8 cellular contexts compared by ENCODE assay signal in genomic region chr7:92717601-92717981, GRCh38.
DNase-seq lines count a peak whose midpoint lies in the region; ATAC-seq and TF ChIP-seq lines count a peak whose summit lies in the region.

No MANE protein-coding gene starts in this region.

- H3K9ac ChIP-seq in liver (ENCODE audit: low read depth in 1 of 2, low read length in 2 of 2): no peak overlapping the region

- ATAC-seq in activated T-cell treated with anti-CD3 and anti-CD28 coated beads, Interleukin-2, amount 50 U/mL, for 72 hours (replicated peaks in 1 of 2): peak; percentile 1 to 16
- ATAC-seq in activated naive CD8-positive, alpha-beta T cell treated with anti-CD3 and anti-CD28 coated beads, Interleukin-2, amount 10 ng/mL, durations not matched to agents 7 days and 5 days (ENCODE audit: low read depth): peak; percentile 6
- ATAC-seq in upper lobe of right lung: no peak
- no peak for ATAC-seq in GM18868 (IDR thresholded peaks at IDR 0.05; ENCODE audit: unreplicated experiment)
- no peak for ATAC-seq in GM21360 (IDR thresholded peaks at IDR 0.05; ENCODE audit: unreplicated experiment)

- no peak for TF ChIP-seq RAD21 in liver (IDR thresholded peaks at IDR 0.05)

- intact Hi-C loops in upper lobe of right lung (cut with DNase I): loop anchor here (10.0 kb wide), 1 partner anchor 117 kb away; the partner anchor contains the start of gene CDK6

- TF ChIP-seq CTCF in liver (IDR thresholded peaks at IDR 0.05; ENCODE audit: low read depth, low read length, missing input control): no peak
- no peak for TF ChIP-seq CTCF in upper lobe of right lung (IDR thresholded peaks at IDR 0.05)

- H3K4me1 Mint-ChIP-seq in activated T-cell treated with anti-CD3 and anti-CD28 coated beads, Interleukin-2, amount 50 U/mL, for 72 hours (ENCODE audit: low read depth): peaks cover 83% of the 10 kb centered on the region
- H3K4me1 Mint-ChIP-seq in activated naive CD8-positive, alpha-beta T cell treated with anti-CD3 and anti-CD28 coated beads, Interleukin-2, amount 10 ng/mL, durations not matched to agents 7 days and 5 days: peaks cover 44% of the 10 kb centered on the region

- H3K27me3 ChIP-seq in liver (ENCODE audit: control insufficient read depth in 4 of 4, insufficient read depth in 4 of 4, low read length in 3 of 4) (no peaks in the 10 kb centered on the region), upper lobe of right lung (no peaks in the 10 kb centered on the region)

- H3K27ac ChIP-seq in liver (ENCODE audit: low read depth in 1 of 2, low read length in 2 of 2) (peak overlapping the region; percentile 53 to 57), upper lobe of right lung (peak overlapping the region; percentile 91)

- H3K9me3 ChIP-seq in liver (ENCODE audit: control insufficient read depth in 4 of 4, low read length in 3 of 4) (no peaks in the 10 kb centered on the region), upper lobe of right lung (no peaks in the 10 kb centered on the region)

- POLR2A ChIA-PET in activated naive CD8-positive, alpha-beta T cell treated with anti-CD3 and anti-CD28 coated beads, Interleukin-2, amount 10 ng/mL, durations not matched to agents 7 days and 5 days (lab: Charles Lee): interaction anchor here (0.8 to 1.1 kb wide), 2 partner anchors 22 to 27 kb away, joined by 3 read pairs; no protein-coding TSS in a partner anchor

- H3K36me3 ChIP-seq in liver (ENCODE audit: control insufficient read depth in 4 of 4, insufficient read depth in 3 of 4, low read depth in 1 of 4, low read length in 3 of 4): no peaks in the 10 kb centered on the region
- H3K36me3 ChIP-seq in upper lobe of right lung: no peaks in the 10 kb centered on the region

- H3K4me1 ChIP-seq in liver (ENCODE audit: control insufficient read depth in 4 of 4, insufficient read depth in 4 of 4, low read length in 3 of 4) (peaks cover 0 to 23% (median 2%) of the 10 kb centered on the region in 4 donors), upper lobe of right lung (peaks cover 8% of the 10 kb centered on the region)

- H3K4me3 ChIP-seq in liver (ENCODE audit: low read depth in 1 of 3, low read length in 3 of 3) (peak overlapping the region in 2 of 3 donors; percentile 41 to 42), upper lobe of right lung (peak overlapping the region; percentile 46)

- 76% methylated on average over 6 of the region's 6 CpGs for WGBS in liver

- DNase-seq in activated T-cell treated with anti-CD3 and anti-CD28 coated beads, Interleukin-2, amount 50 U/mL, for 72 hours: no peak
- DNase-seq in activated T-cell treated with anti-CD3 and anti-CD28 coated beads, Interleukin-2, amount 50 U/mL, for 1 hour: no peak
- no peak for DNase-seq in activated naive CD8-positive, alpha-beta T cell treated with anti-CD3 and anti-CD28 coated beads, Interleukin-2, amount 10 ng/mL, durations not matched to agents 7 days and 5 days
- no peak for DNase-seq in upper lobe of right lung
- DNase-seq in SHP77 (lab: John Stamatoyannopoulos, UW): no peak

- H3K27ac Mint-ChIP-seq in activated T-cell treated with anti-CD3 and anti-CD28 coated beads, Interleukin-2, amount 50 U/mL, for 72 hours: peak overlapping the region; percentile 82
- H3K27ac Mint-ChIP-seq in activated naive CD8-positive, alpha-beta T cell treated with anti-CD3 and anti-CD28 coated beads, Interleukin-2, amount 10 ng/mL, durations not matched to agents 7 days and 5 days: peak overlapping the region; percentile 96

- H3K36me3 Mint-ChIP-seq in activated T-cell treated with anti-CD3 and anti-CD28 coated beads, Interleukin-2, amount 50 U/mL, for 72 hours (ENCODE audit: insufficient read depth in 2 of 2): peaks cover 17 to 40% of the 10 kb centered on the region in 2 donors
- peaks cover 52% of the 10 kb centered on the region for H3K36me3 Mint-ChIP-seq in activated naive CD8-positive, alpha-beta T cell treated with anti-CD3 and anti-CD28 coated beads, Interleukin-2, amount 10 ng/mL, durations not matched to agents 7 days and 5 days

- no peaks in the 10 kb centered on the region for H3K27me3 Mint-ChIP-seq in activated T-cell treated with anti-CD3 and anti-CD28 coated beads, Interleukin-2, amount 50 U/mL, for 72 hours (ENCODE audit: low read depth)
- no peaks in the 10 kb centered on the region for H3K27me3 Mint-ChIP-seq in activated naive CD8-positive, alpha-beta T cell treated with anti-CD3 and anti-CD28 coated beads, Interleukin-2, amount 10 ng/mL, durations not matched to agents 7 days and 5 days

- H3K9me3 Mint-ChIP-seq in activated T-cell treated with anti-CD3 and anti-CD28 coated beads, Interleukin-2, amount 50 U/mL, for 72 hours: no peaks in the 10 kb centered on the region
- no peaks in the 10 kb centered on the region for H3K9me3 Mint-ChIP-seq in activated naive CD8-positive, alpha-beta T cell treated with anti-CD3 and anti-CD28 coated beads, Interleukin-2, amount 10 ng/mL, durations not matched to agents 7 days and 5 days

- peak overlapping the region; percentile 80 to 81 for H3K4me3 Mint-ChIP-seq in activated T-cell treated with anti-CD3 and anti-CD28 coated beads, Interleukin-2, amount 50 U/mL, for 72 hours
- peak overlapping the region; percentile 88 for H3K4me3 Mint-ChIP-seq in activated naive CD8-positive, alpha-beta T cell treated with anti-CD3 and anti-CD28 coated beads, Interleukin-2, amount 10 ng/mL, durations not matched to agents 7 days and 5 days

TF ChIP-seq in liver, 16 proteins besides CTCF, POLR2A, EP300 and RAD21:
- TF ChIP-seq REST (IDR thresholded peaks at IDR 0.05) (no peak), HNF4A (conservative IDR thresholded peaks at IDR 0.05) (no peak), EGR1 (IDR thresholded peaks at IDR 0.05; ENCODE audit: low read depth in 2 of 2) (no peak), FOXA1 (IDR thresholded peaks at IDR 0.05) (no peak), GABPA (IDR thresholded peaks at IDR 0.05 in 1 of 2, conservative IDR thresholded peaks at IDR 0.05 in 1 of 2) (no peak), SP1 (IDR thresholded peaks at IDR 0.05) (no peak), MAX (IDR thresholded peaks at IDR 0.05) (no peak), JUND (IDR thresholded peaks at IDR 0.05) (no peak), HNF4G (IDR thresholded peaks at IDR 0.05) (no peak), TAF1 (conservative IDR thresholded peaks at IDR 0.05) (no peak), NR2F2 (IDR thresholded peaks at IDR 0.05) (no peak), FOXA2 (IDR thresholded peaks at IDR 0.05) (no peak), RXRA (IDR thresholded peaks at IDR 0.05) (no peak), YY1 (IDR thresholded peaks at IDR 0.05) (no peak), ATF3 (IDR thresholded peaks at IDR 0.05) (no peak)

Comparison
In these comparisons a context has a peak if more than half of its experiments do, and no peak if none do; other contexts are left out.
1. ATAC-seq: peak in activated T-cell treated with anti-CD3 and anti-CD28 coated beads, Interleukin-2, amount 50 U/mL, for 72 hours (2 of 2) and activated naive CD8-positive, alpha-beta T cell treated with anti-CD3 and anti-CD28 coated beads, Interleukin-2, amount 10 ng/mL, durations not matched to agents 7 days and 5 days (single experiment); none in upper lobe of right lung (single experiment), GM18868 (single experiment) and GM21360 (single experiment).